ENCODE assay signal across 26 cellular contexts in genomic region chr10:60110739-60111138, GRCh38.
"Had no signal": no experiment of that assay in that cellular context is flagged by ENCODE, and none has a peak within 500 bp of the region (broad histone marks: within the 10 kb centered on the region; RNA-seq: fewer than 3 reads in every experiment).

No MANE protein-coding gene starts in this region.

- H3K36me3 ChIP-seq: esophagus squamous epithelium, left lung, lower lobe of right lung had no signal

- H3K9me3 ChIP-seq: esophagus squamous epithelium, gastrocnemius medialis, heart right ventricle, left lung, lower lobe of right lung, mucosa of descending colon had no signal

- FAIRE-seq: endometrium, islet of Langerhans, keratinocyte had no signal

- ATAC-seq: effector memory CD8-positive, alpha-beta T cell; esophagus mucosa; gastrocnemius medialis; heart right ventricle; left cardiac atrium; left lung; left ventricle myocardium superior; lower lobe of right lung; mucosa of descending colon; naive thymus-derived CD8-positive, alpha-beta T cell had no signal

- H3K27ac ChIP-seq: epithelial cell of prostate, esophagus squamous epithelium, gastrocnemius medialis, heart right ventricle, left lung, lower lobe of right lung had no signal

- H3K4me1 ChIP-seq: esophagus squamous epithelium, left lung, lower lobe of right lung had no signal

- H3K4me3 ChIP-seq: esophagus squamous epithelium, gastrocnemius medialis, heart right ventricle, left lung, lower lobe of right lung, mucosa of descending colon had no signal

- DNase-seq: cortex of kidney; effector CD8-positive, alpha-beta T cell; effector memory CD8-positive, alpha-beta T cell; endodermal cell; erythroblast; esophagus squamous epithelium; foreskin fibroblast; foreskin melanocyte; gastrocnemius medialis; glutamatergic neuron; head of caudate nucleus; heart right ventricle; hippocampal formation; left cardiac atrium; left lung; left ventricle myocardium superior; lower lobe of right lung; mesenchymal stem cell; mucosa of descending colon; naive B cell; naive thymus-derived CD8-positive, alpha-beta T cell had no signal

- H3K27me3 ChIP-seq: esophagus squamous epithelium, gastrocnemius medialis, heart right ventricle, left lung had no signal
